7 cellular contexts compared by ENCODE assay signal in genomic region chr6:35570885-35571330, GRCh38. TPM values are rescaled to one million over a fixed set of nuclear protein-coding genes. Genes with fewer than 3 reads are reported as not detected.
"Had no signal": no experiment of that assay in that cellular context is flagged by ENCODE, and none has a peak within 500 bp of the region (broad histone marks: within the 10 kb centered on the region; RNA-seq: fewer than 3 reads in every experiment).

No MANE protein-coding gene starts in this region.

RNA-seq across cellular contexts. Expression of gene TULP1, which starts 58.2 kb away (rescaled TPM):
- total RNA-seq: kidney epithelial cell, left lobe of liver, natural killer cell, neural crest cell, osteocyte, spleen, transverse colon had no signal
